ENCODE assay signal across 8 cellular contexts in the genomic region with DNA sequence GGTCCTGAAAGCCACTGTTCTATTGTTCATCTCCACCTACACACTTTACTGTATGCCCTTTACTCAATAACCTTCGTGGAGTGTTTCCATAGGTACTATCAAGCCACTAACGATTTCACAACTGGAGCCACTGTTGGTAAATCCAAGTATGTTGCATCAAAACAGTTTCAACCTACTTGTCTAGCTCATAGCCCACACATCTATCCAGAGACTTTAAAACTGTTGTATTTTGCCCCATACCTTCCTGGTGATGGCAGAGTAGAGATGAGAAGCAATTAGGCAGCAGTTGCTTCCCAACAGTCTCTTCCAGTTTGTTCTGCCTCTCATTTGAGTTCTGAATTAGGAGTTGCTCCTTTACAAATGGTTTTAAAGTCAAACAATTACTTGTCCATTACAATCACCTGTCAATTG. TPM values are rescaled to one million over a fixed set of nuclear protein-coding genes. Genes with fewer than 3 reads are reported as not detected.
A peak's percentile ranks its signal among the peaks of the same experiment; 100 is the strongest.
DNase-seq lines count a peak whose midpoint lies in the region; ATAC-seq and TF ChIP-seq lines count a peak whose summit lies in the region.

No MANE protein-coding gene starts in this region.

- TF ChIP-seq POLR2A in lower leg skin (IDR thresholded peaks at IDR 0.05): no peak

- H3K27me3 ChIP-seq in NT2/D1 (ENCODE audit: insufficient read depth, insufficient read length): no peaks in the 10 kb centered on the region

- no peaks in the 10 kb centered on the region for H3K36me3 ChIP-seq in NT2/D1 (ENCODE audit: insufficient read depth, insufficient read length, low read length)

- no peaks in the 10 kb centered on the region for H3K4me1 ChIP-seq in NT2/D1 (ENCODE audit: insufficient read depth, insufficient read length)

- no peak for ATAC-seq in GM21390 (IDR thresholded peaks at IDR 0.05; ENCODE audit: unreplicated experiment)
- ATAC-seq in GM19452 (IDR thresholded peaks at IDR 0.05; ENCODE audit: unreplicated experiment): no peak

- H3K27ac ChIP-seq in coronary artery (peak overlapping the region; percentile 82 to 96), temporal lobe (ENCODE audit: low read depth, low read length) (peak overlapping the region; percentile 90)

- WGBS in lower leg skin, 2 donors: 20 to 29% methylated on average over 2 of the region's 2 CpGs

- intact Hi-C loops in lower leg skin (cut with DNase I; ENCODE audit: low total_unique reads): no loop called here

- DNase-seq in NT2/D1 (ENCODE audit: low read depth, low spot score) (no peak), coronary artery (ENCODE audit: low spot score) (no peak), lower leg skin (ENCODE audit: low spot score in 2 of 2) (no peak), NCI-H146 treated with DMSO at 0.1 percent for 48 hours (lab: John Stamatoyannopoulos, UW; ENCODE audit: unreplicated experiment) (no peak), mucosa of gallbladder (ENCODE audit: low spot score) (no peak)

- no peak for TF ChIP-seq CTCF in coronary artery (IDR thresholded peaks at IDR 0.05)
- no peak for TF ChIP-seq CTCF in lower leg skin (IDR thresholded peaks at IDR 0.05)

- no peaks in the 10 kb centered on the region for H3K9me3 ChIP-seq in NT2/D1 (ENCODE audit: insufficient read depth, low read length)

- H3K9ac ChIP-seq in NT2/D1 (ENCODE audit: insufficient read length, low read depth): no peak overlapping the region

- H3K4me3 ChIP-seq in NT2/D1 (ENCODE audit: insufficient read length, low read depth) (peak overlapping the region; percentile 43), coronary artery (peak overlapping the region; percentile 91), lower leg skin (ENCODE audit: low read depth, poor library complexity, severe bottlenecking) (peak overlapping the region; percentile 41)

RNA-seq across cellular contexts. Expression of a gene that starts 0.6 kb away (rescaled TPM):
- total RNA-seq in lower leg skin: 10 to 100 TPM; 20.2 to 72.8 (median 47.3) TPM
- total RNA-seq in temporal lobe: 5.4 TPM
- total RNA-seq in mucosa of gallbladder: 91.0 TPM

RNA-seq across cellular contexts. Expression of a gene that starts 8.6 kb away (rescaled TPM):
- total RNA-seq in lower leg skin: 10 to 100 TPM; 47.8 to 92.9 (median 65.4) TPM
- total RNA-seq in temporal lobe: 92.9 TPM
- 57.3 TPM for total RNA-seq in mucosa of gallbladder

Comparison
In these comparisons a context has a peak if more than half of its experiments do, and no peak if none do; other contexts are left out.
1. H3K4me3 ChIP-seq: peak in every context shown above with its lines; median percentile 91 in coronary artery; 43 in NT2/D1; 41 in lower leg skin.